In the genomic region with DNA sequence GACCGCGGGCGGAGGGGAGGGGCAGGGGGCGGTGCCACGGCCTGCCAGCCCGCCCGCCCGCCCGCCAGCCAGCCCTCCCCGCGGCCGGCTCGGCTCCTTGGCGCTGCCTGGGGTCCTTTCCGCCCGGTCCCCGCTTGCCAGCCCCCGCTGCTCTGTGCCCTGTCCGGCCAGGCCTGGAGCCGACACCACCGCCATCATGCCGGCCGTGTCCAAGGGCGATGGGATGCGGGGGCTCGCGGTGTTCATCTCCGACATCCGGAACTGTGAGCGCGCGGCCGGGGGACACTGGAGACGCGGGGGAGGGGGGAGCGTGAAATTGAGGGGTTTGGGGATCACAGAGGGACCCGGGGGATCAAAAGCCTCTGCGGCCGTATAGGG, we compare ENCODE assay signal across 8 cellular contexts. TPM values are rescaled to one million over a fixed set of nuclear protein-coding genes. Genes with fewer than 3 reads are reported as not detected.
DNase-seq lines count a peak whose midpoint lies in the region; ATAC-seq and TF ChIP-seq lines count a peak whose summit lies in the region.

A gene (plus strand): TSS at position 64 of the 378 bp plus-strand sequence. CDS start 133 bp downstream, at position 197.

- CTCF ChIA-PET in RWPE1 (lab: Yijun Ruan, JAX): interaction anchor here (0.5 kb wide), 1 partner anchor 46 kb away, joined by 3 read pairs; no protein-coding TSS in a partner anchor

- H3K4me1 Mint-ChIP-seq in neural progenitor cell: peaks cover 32% of the 10 kb centered on the region

- H3K79me2 ChIP-seq in neural progenitor cell (ENCODE audit: low read depth): peaks cover 50% of the 10 kb centered on the region

- H3K4me3 ChIP-seq in neural progenitor cell: peak within 1 kb of the TSS; percentile 94

- H3K27ac ChIP-seq in RWPE1 (peak within 1 kb of the TSS; percentile 96), neural progenitor cell (peak within 1 kb of the TSS; percentile 99)

- H3K9ac ChIP-seq in neural progenitor cell: peak within 1 kb of the TSS; percentile 91

- H3F3A ChIP-seq in neural progenitor cell (ENCODE audit: low read depth): peaks cover 12% of the 10 kb centered on the region

- peak; percentile 67 for TF ChIP-seq POLR2A in GM18951 (IDR thresholded peaks at IDR 0.05; ENCODE audit: extremely low read depth, insufficient read depth, insufficient read length)

- H3K4me3 Mint-ChIP-seq in neural progenitor cell: peak within 1 kb of the TSS; percentile 95

- no peaks in the 10 kb centered on the region for H3K9me3 ChIP-seq in neural progenitor cell (ENCODE audit: low read depth)

- H3K27me3 Mint-ChIP-seq in neural progenitor cell (ENCODE audit: insufficient read depth, low read depth): peaks cover 11% of the 10 kb centered on the region

- no peaks in the 10 kb centered on the region for H4K20me1 ChIP-seq in neural progenitor cell (ENCODE audit: low read depth)

- peak within 1 kb of the TSS; percentile 96 for H3K27ac Mint-ChIP-seq in neural progenitor cell

- POLR2A ChIA-PET in RWPE1 (lab: Yijun Ruan, JAX; ENCODE audit: low non-redundant PET): interaction anchor here (0.6 kb wide), 1 partner anchor 91 kb away, joined by 6 read pairs; no protein-coding TSS in a partner anchor

- no peaks in the 10 kb centered on the region for H3K9me3 Mint-ChIP-seq in neural progenitor cell

- TF ChIP-seq CTCF in RWPE1 (conservative IDR thresholded peaks at IDR 0.05; ENCODE audit: low read depth) (no peak), neural progenitor cell (IDR thresholded peaks at IDR 0.05) (no peak)

- ATAC-seq in esophagus mucosa (no peak), GM21367 (IDR thresholded peaks at IDR 0.05; ENCODE audit: unreplicated experiment) (no peak)

- H3K4me2 ChIP-seq in neural progenitor cell: peak within 1 kb of the TSS; percentile 98

- no peaks in the 10 kb centered on the region for H3K36me3 ChIP-seq in neural progenitor cell

- no peaks in the 10 kb centered on the region for H3K27me3 ChIP-seq in neural progenitor cell

- H3K36me3 Mint-ChIP-seq in neural progenitor cell: no peaks in the 10 kb centered on the region

- peaks cover 8% of the 10 kb centered on the region for H3K4me1 ChIP-seq in neural progenitor cell

- peak within 1 kb of the TSS; percentile 66 for H2AFZ ChIP-seq in neural progenitor cell (replicated peaks)

- in situ Hi-C loops in GM18951 (cut with MboI; ENCODE audit: low sequenced_read_pairs, unreplicated experiment): no loop called here

- DNase-seq in RWPE1 (ENCODE audit: low spot score) (no peak), neural progenitor cell (ENCODE audit: low spot score) (no peak), NAMALWA (ENCODE audit: low spot score) (no peak), NCI-H2029 treated with DMSO at 0.1 percent for 48 hours (lab: John Stamatoyannopoulos, UW) (no peak)
- no peak for DNase-seq in activated CD4-positive, alpha-beta T cell treated with anti-CD3 and anti-CD28 coated beads, Interleukin-2, amount 50 U/mL, for 4 hours

RNA-seq across cellular contexts. Expression of the gene that starts here (rescaled TPM):
- 54.0 TPM for total RNA-seq in esophagus mucosa
- total RNA-seq in neural progenitor cell (ENCODE audit: low replicate concordance): 61.6 and 137 TPM in 2 replicates
